In genomic region chr17:50346313-50347086, GRCh38 we compare ENCODE assay signal across 8 cellular contexts. TPM values are rescaled to one million over a fixed set of nuclear protein-coding genes. Genes with fewer than 3 reads are reported as not detected.
DNase-seq lines count a peak whose midpoint lies in the region; ATAC-seq lines count a peak whose summit lies in the region.

No MANE protein-coding gene starts in this region.

- H3K27ac ChIP-seq in CD4-positive, alpha-beta memory T cell (ENCODE audit: low read depth, low read length) = peak overlapping the region; percentile 72
- H3K27ac ChIP-seq in effector memory CD4-positive, alpha-beta T cell (ENCODE audit: insufficient read depth, low read length, poor library complexity, severe bottlenecking) = peak overlapping the region; percentile 67
- peak overlapping the region; percentile 17 to 56 for H3K27ac ChIP-seq in mucosa of rectum (ENCODE audit: low read depth in 2 of 2, low read length in 2 of 2)

- no peaks in the 10 kb centered on the region for H3K9me3 Mint-ChIP-seq in CD4-positive, alpha-beta memory T cell

- H3K4me3 Mint-ChIP-seq in CD4-positive, alpha-beta memory T cell = peak overlapping the region; percentile 85 to 92 (median 87)

- H3K27me3 ChIP-seq in CD4-positive, alpha-beta memory T cell (ENCODE audit: insufficient read depth, low read length) = no peaks in the 10 kb centered on the region
- no peaks in the 10 kb centered on the region for H3K27me3 ChIP-seq in effector memory CD4-positive, alpha-beta T cell (replicated peaks; ENCODE audit: control insufficient read depth, insufficient read depth, low read length, poor library complexity, severe bottlenecking)
- H3K27me3 ChIP-seq in mucosa of rectum (ENCODE audit: control insufficient read depth in 2 of 2, insufficient read depth in 2 of 2, low read length in 2 of 2) = no peaks in the 10 kb centered on the region

- peaks cover under 1 to 9% of the 10 kb centered on the region in 2 donors for H3K36me3 Mint-ChIP-seq in CD4-positive, alpha-beta memory T cell

- no peaks in the 10 kb centered on the region for H3K36me3 ChIP-seq in CD4-positive, alpha-beta memory T cell (ENCODE audit: insufficient read depth, low read length)
- no peaks in the 10 kb centered on the region for H3K36me3 ChIP-seq in effector memory CD4-positive, alpha-beta T cell (ENCODE audit: control insufficient read depth, insufficient read depth, low read length)
- no peaks in the 10 kb centered on the region for H3K36me3 ChIP-seq in mucosa of rectum (ENCODE audit: control insufficient read depth in 2 of 2, insufficient read depth in 2 of 2, low read length in 2 of 2)

- POLR2A ChIA-PET in CD4-positive, alpha-beta memory T cell (lab: Charles Lee; ENCODE audit: partially characterized antibody) = interaction anchor here (0.9 to 2.9 kb wide), 13 partner anchors 9 to 520 kb away, joined by 3 to 25 read pairs (median 4); partner anchors contain the start of genes ACSF2, EME1, LRRC59 and MRPL27

- H3K27ac Mint-ChIP-seq in CD4-positive, alpha-beta memory T cell = peak overlapping the region; percentile 82 to 90 (median 88)

- ATAC-seq in GM19395 (IDR thresholded peaks at IDR 0.05; ENCODE audit: unreplicated experiment) = peak; percentile 69
- peak; percentile 41 for ATAC-seq in HG03457 (IDR thresholded peaks at IDR 0.05; ENCODE audit: unreplicated experiment)

- H3K9ac ChIP-seq in mucosa of rectum (ENCODE audit: low read depth in 1 of 2, low read length in 2 of 2) = peak overlapping the region; percentile 63 to 72

- peaks cover 20 to 57% (median 33%) of the 10 kb centered on the region in 4 donors for H3K4me1 Mint-ChIP-seq in CD4-positive, alpha-beta memory T cell

- H3K9me3 ChIP-seq in CD4-positive, alpha-beta memory T cell (ENCODE audit: control insufficient read depth in 1 of 2, low read length in 2 of 2) = no peaks in the 10 kb centered on the region
- H3K9me3 ChIP-seq in effector memory CD4-positive, alpha-beta T cell (ENCODE audit: control insufficient read depth, low read length) = no peaks in the 10 kb centered on the region
- H3K9me3 ChIP-seq in mucosa of rectum (ENCODE audit: control insufficient read depth in 2 of 2, low read length in 2 of 2) = no peaks in the 10 kb centered on the region

- CTCF ChIA-PET in CD4-positive, alpha-beta memory T cell (lab: Charles Lee; ENCODE audit: partially characterized antibody) = interaction anchor here (0.8 to 5.6 kb wide), 5 partner anchors 12 to 46 kb away, joined by 3 to 35 read pairs (median 3); no protein-coding TSS in a partner anchor

- peak overlapping the region; percentile 65 to 80 for H3K4me3 ChIP-seq in CD4-positive, alpha-beta memory T cell (ENCODE audit: low read length in 2 of 2)
- H3K4me3 ChIP-seq in effector memory CD4-positive, alpha-beta T cell (ENCODE audit: insufficient read depth, low read depth, low read length, poor library complexity, severe bottlenecking) = peak overlapping the region; percentile 70
- H3K4me3 ChIP-seq in mucosa of rectum (ENCODE audit: low read length in 2 of 2) = peak overlapping the region; percentile 71 to 83

- no peaks in the 10 kb centered on the region for H3K27me3 Mint-ChIP-seq in CD4-positive, alpha-beta memory T cell

- H3K4me1 ChIP-seq in CD4-positive, alpha-beta memory T cell (ENCODE audit: insufficient read depth, low read length) = peaks cover 31% of the 10 kb centered on the region
- H3K4me1 ChIP-seq in effector memory CD4-positive, alpha-beta T cell (ENCODE audit: control insufficient read depth, insufficient read depth, low read length, poor library complexity, severe bottlenecking) = peaks cover 20% of the 10 kb centered on the region
- peaks cover 15 to 22% of the 10 kb centered on the region in 2 donors for H3K4me1 ChIP-seq in mucosa of rectum (ENCODE audit: control insufficient read depth in 2 of 2, insufficient read depth in 2 of 2, low read length in 2 of 2)

- intact Hi-C loops in CD4-positive, alpha-beta memory T cell (cut with micrococcal nuclease) = loop anchor here (1.0 to 5.0 kb wide), 2 partner anchors 26 to 249 kb away; partner anchors contain the start of gene PDK2

- DNase-seq in CD4-positive, alpha-beta memory T cell = peak in 1 of 5 donors; percentile 71
- DNase-seq in activated CD4-positive, CD25-positive, alpha-beta regulatory T cell treated with anti-CD3 and anti-CD28 coated beads, Interleukin-2, amount 50 U/mL, for 16 hours (ENCODE audit: low read depth, low spot score) = peak; percentile 17
- DNase-seq in effector memory CD4-positive, alpha-beta T cell = peak in 1 of 3 donors; percentile 35
- peak in 4 of 6 experiments; percentile 42 to 88 (median 62) for DNase-seq in stimulated activated naive CD4-positive, alpha-beta T cell (lab: John Stamatoyannopoulos, UW)
- DNase-seq in effector CD4-positive, alpha-beta T cell = no peak

RNA-seq across cellular contexts. Expression of gene XYLT2, which starts 0.6 kb away (rescaled TPM):
- total RNA-seq in CD4-positive, alpha-beta memory T cell = 10 to 100 TPM; 37.6 to 41.1 TPM
- polyA plus RNA-seq in CD4-positive, alpha-beta memory T cell = 10 to 100 TPM in 1 of 2 donors, 1 to 10 TPM in 1; 7.7 to 20.8 TPM

RNA-seq across cellular contexts. Expression of gene MRPL27, which starts 26.5 kb away (rescaled TPM):
- 10 to 100 TPM; 30.0 to 32.9 TPM for total RNA-seq in CD4-positive, alpha-beta memory T cell
- 10 to 100 TPM; 38.4 to 55.8 TPM for polyA plus RNA-seq in CD4-positive, alpha-beta memory T cell

RNA-seq across cellular contexts. Expression of gene EME1, which starts 26.5 kb away (rescaled TPM):
- total RNA-seq in CD4-positive, alpha-beta memory T cell = under 1 TPM; 0.41 to 0.89 TPM
- under 1 TPM in 1 of 2 donors, not detected in 1; 0.13 TPM for polyA plus RNA-seq in CD4-positive, alpha-beta memory T cell

RNA-seq across cellular contexts. Expression of gene LRRC59, which starts 50.8 kb away (rescaled TPM):
- 10 to 100 TPM; 30.3 to 30.7 TPM for total RNA-seq in CD4-positive, alpha-beta memory T cell
- polyA plus RNA-seq in CD4-positive, alpha-beta memory T cell = 10 to 100 TPM; 17.8 to 23.9 TPM
